In the genomic region with DNA sequence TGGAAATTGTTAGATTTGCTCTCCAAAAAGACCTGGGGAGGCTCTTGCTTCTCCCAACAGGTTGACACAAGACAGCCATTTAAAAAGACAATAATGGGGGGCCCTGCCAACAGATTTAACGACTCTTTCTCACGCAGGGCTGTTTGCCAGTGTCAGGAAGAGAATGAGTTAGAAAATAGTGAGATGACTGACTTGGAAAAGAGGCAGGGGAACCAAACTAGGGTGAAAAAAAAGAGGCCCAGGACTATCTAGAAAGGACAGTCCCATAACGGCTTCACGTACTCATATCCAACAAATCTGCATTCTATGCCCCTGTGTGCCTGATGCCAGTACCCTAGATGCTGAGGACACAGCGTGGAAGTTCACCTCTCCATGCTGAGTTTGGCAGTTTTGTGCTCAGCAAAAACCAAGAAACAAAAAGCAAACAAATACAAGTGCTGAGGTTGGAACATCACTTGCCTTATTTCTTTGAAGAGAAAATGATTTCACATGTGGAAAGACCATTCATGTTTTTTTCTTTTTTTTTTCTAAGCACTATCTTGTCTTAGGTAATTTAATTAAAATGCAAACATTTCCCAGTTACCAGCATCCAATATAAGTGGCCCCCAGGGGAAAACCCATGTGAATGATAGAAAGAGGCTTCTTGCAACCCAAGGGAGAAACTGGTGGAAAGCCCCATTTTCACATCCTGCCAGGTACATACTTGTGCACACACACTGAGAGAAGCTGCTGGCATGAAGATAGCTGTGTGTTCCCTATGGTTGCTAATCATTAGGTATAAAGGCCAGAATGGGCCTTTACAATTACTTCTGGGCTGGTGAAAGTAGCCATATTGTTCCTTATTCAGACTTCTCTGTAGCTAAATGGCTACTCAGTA, we compare ENCODE assay signal across 8 cellular contexts. TPM values are rescaled to one million over a fixed set of nuclear protein-coding genes. Genes with fewer than 3 reads are reported as not detected.
A peak's percentile ranks its signal among the peaks of the same experiment; 100 is the strongest.
DNase-seq lines count a peak whose midpoint lies in the region; ATAC-seq and TF ChIP-seq lines count a peak whose summit lies in the region.

No MANE protein-coding gene starts in this region.

- H3K9me3 ChIP-seq in Peyer's patch = no peaks in the 10 kb centered on the region

- peak in 1 of 2 donors; percentile 59 for DNase-seq in memory B cell (ENCODE audit: low spot score in 2 of 2)
- DNase-seq in Peyer's patch = no peak
- DNase-seq in EL = no peak
- no peak for DNase-seq in inferior parietal cortex (ENCODE audit: extremely low spot score)
- no peak for DNase-seq in RKO (ENCODE audit: low spot score)

- H3K36me3 ChIP-seq in Peyer's patch = no peaks in the 10 kb centered on the region

- ATAC-seq in GM18505 (IDR thresholded peaks at IDR 0.05; ENCODE audit: unreplicated experiment) (peak; percentile 64), GM21528 (IDR thresholded peaks at IDR 0.05; ENCODE audit: low FRiP score, unreplicated experiment) (peak; percentile 74), HG03575 (IDR thresholded peaks at IDR 0.05; ENCODE audit: extremely low read depth, insufficient number of reproducible peaks, low FRiP score, unreplicated experiment) (peak; percentile 51), memory B cell (ENCODE audit: low read depth) (peak; percentile 76)

- peaks cover 46% of the 10 kb centered on the region for H3K4me1 Mint-ChIP-seq in memory B cell

- H3K27me3 Mint-ChIP-seq in memory B cell = no peaks in the 10 kb centered on the region

- TF ChIP-seq POLR2A in GM18505 (IDR thresholded peaks at IDR 0.05; ENCODE audit: borderline replicate concordance, extremely low read depth, insufficient read depth, insufficient read length) (no peak), Peyer's patch (IDR thresholded peaks at IDR 0.05) (no peak)

- peaks cover 4% of the 10 kb centered on the region for H3K36me3 Mint-ChIP-seq in memory B cell

- H3K4me1 ChIP-seq in Peyer's patch = peaks cover 0 to 19% (median 11%) of the 10 kb centered on the region in 4 donors

- no peak overlapping the region for H3K4me3 ChIP-seq in Peyer's patch

- peak overlapping the region; percentile 97 for H3K27ac Mint-ChIP-seq in memory B cell

- peak overlapping the region; percentile 59 for H3K4me3 Mint-ChIP-seq in memory B cell

- H3K9me3 Mint-ChIP-seq in memory B cell = no peaks in the 10 kb centered on the region

- no peak for TF ChIP-seq CTCF in Peyer's patch (IDR thresholded peaks at IDR 0.05)

- H3K27me3 ChIP-seq in Peyer's patch = no peaks in the 10 kb centered on the region

- peak overlapping the region in 2 of 4 donors; percentile 23 to 50 for H3K27ac ChIP-seq in Peyer's patch

RNA-seq across cellular contexts. Expression of gene WIPF1, which starts 10.6 kb away (rescaled TPM):
- 10 to 100 TPM in 3 of 4 donors, 1 to 10 TPM in 1; 7.4 to 81.7 (median 17.3) TPM for total RNA-seq in Peyer's patch
